In the genomic region with DNA sequence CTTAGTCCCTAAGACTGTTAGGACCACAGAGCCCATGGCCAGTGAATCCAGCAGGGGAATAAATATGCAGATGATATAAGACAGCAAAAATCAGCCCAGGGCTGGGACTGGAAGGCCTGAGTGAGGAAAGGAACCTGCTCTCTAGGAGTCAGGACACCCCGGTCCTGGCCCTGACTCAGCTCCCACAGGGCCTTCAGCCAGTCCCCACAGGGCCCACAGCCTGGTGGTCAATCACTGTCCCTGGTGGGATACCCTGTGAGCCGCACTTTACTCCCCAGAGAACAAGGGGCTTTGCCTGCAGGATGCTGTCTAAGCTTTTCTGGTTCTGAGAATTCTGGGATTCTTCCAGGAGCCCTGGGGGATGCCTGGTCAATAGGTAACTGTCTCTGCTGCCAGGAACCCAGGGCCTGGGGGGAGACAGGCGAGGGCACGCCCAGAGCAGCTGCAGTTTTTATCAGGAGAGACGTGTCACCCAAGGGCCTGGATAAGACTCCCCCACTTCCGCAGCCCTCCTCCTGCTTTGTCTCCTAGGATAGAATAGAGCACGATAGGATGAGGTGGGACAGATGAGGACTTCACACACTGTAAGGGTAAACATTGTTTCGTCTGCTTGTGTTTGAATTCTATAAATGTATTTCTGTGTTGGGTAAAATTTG, we compare ENCODE assay signal across 28 cellular contexts. TPM values are rescaled to one million over a fixed set of nuclear protein-coding genes. Genes with fewer than 3 reads are reported as not detected.
A peak's percentile ranks its signal among the peaks of the same experiment; 100 is the strongest.
DNase-seq lines count a peak whose midpoint lies in the region; ATAC-seq and TF ChIP-seq lines count a peak whose summit lies in the region.
"Had no signal": no experiment of that assay in that cellular context is flagged by ENCODE, and none has a peak within 500 bp of the region (broad histone marks: within the 10 kb centered on the region; RNA-seq: fewer than 3 reads in every experiment).

No MANE protein-coding gene starts in this region.

- H3K36me3 ChIP-seq in BE2C = no peaks in the 10 kb centered on the region
- H3K36me3 ChIP-seq in endodermal cell (ENCODE audit: control insufficient read depth, insufficient read depth, low read length) = no peaks in the 10 kb centered on the region
- H3K36me3 ChIP-seq: stomach, tibial artery had no signal

- H3K9ac ChIP-seq in endodermal cell (ENCODE audit: extremely low read depth, low read length, poor library complexity, severe bottlenecking) = no peak overlapping the region

- H3K4me1 ChIP-seq in BE2C (peaks cover 7% of the 10 kb centered on the region), endodermal cell (ENCODE audit: control insufficient read depth, insufficient read depth, low read length) (peaks cover 9% of the 10 kb centered on the region)
- H3K4me1 ChIP-seq: tibial artery had no signal

- H3K4me1 Mint-ChIP-seq in endodermal cell = peaks cover 15% of the 10 kb centered on the region
- H3K4me1 Mint-ChIP-seq in stimulated activated naive CD8-positive, alpha-beta T cell treated with anti-CD3 and anti-CD28 coated beads, Interleukin-15, amount 100 ng/mL, for 72 hours = peaks cover 8% of the 10 kb centered on the region
- H3K4me1 Mint-ChIP-seq: activated naive CD4-positive, alpha-beta T cell treated with anti-CD3 and anti-CD28 coated beads, Interleukin-2, amount 50 U/mL, for 24 hours had no signal

- H3K4me3 ChIP-seq in BE2C (ENCODE audit: low read depth, low read length) = no peak overlapping the region
- H3K4me3 ChIP-seq in endodermal cell (ENCODE audit: low read length) = no peak overlapping the region
- H3K4me3 ChIP-seq: skin epidermis, stomach, tibial artery had no signal

- no peak overlapping the region for H3K27ac ChIP-seq in endodermal cell (ENCODE audit: low read depth, low read length)
- H3K27ac ChIP-seq: stomach, tibial artery had no signal

- no peak for ATAC-seq in stimulated activated naive CD8-positive, alpha-beta T cell treated with anti-CD3 and anti-CD28 coated beads, Interleukin-15, amount 100 ng/mL, for 72 hours
- ATAC-seq: activated CD4-positive, CD25-positive, alpha-beta regulatory T cell treated with anti-CD3 and anti-CD28 coated beads, Interleukin-2, amount 50 U/mL, for 24 hours; naive thymus-derived CD8-positive, alpha-beta T cell; PC-3 had no signal

- H3K9me3 ChIP-seq in BE2C (no peaks in the 10 kb centered on the region), endodermal cell (ENCODE audit: control insufficient read depth, low read length) (no peaks in the 10 kb centered on the region)
- H3K9me3 ChIP-seq: stomach, tibial artery had no signal

- no peak overlapping the region for H3K4me3 Mint-ChIP-seq in endodermal cell
- H3K4me3 Mint-ChIP-seq in stimulated activated naive CD8-positive, alpha-beta T cell treated with anti-CD3 and anti-CD28 coated beads, Interleukin-15, amount 100 ng/mL, for 72 hours = no peak overlapping the region
- H3K4me3 Mint-ChIP-seq: activated CD4-positive, alpha-beta memory T cell treated with anti-CD3 and anti-CD28 coated beads for 36 hours; activated naive CD4-positive, alpha-beta T cell treated with anti-CD3 and anti-CD28 coated beads, Interleukin-2, amount 50 U/mL, for 24 hours; H9; naive thymus-derived CD8-positive, alpha-beta T cell had no signal

- DNase-seq in BE2C (peak; percentile 72), NCI-H1105 treated with DMSO at 0.1 percent for 48 hours (lab: John Stamatoyannopoulos, UW) (peak; percentile 90), NCI-H2171 treated with DMSO at 0.1 percent for 48 hours (lab: John Stamatoyannopoulos, UW) (peak; percentile 93), endodermal cell (peak; percentile 43), nucleus accumbens (lab: John Stamatoyannopoulos, UW) (no peak), HK-2 (ENCODE audit: unreplicated experiment) (no peak)
- DNase-seq in stimulated activated naive CD8-positive, alpha-beta T cell treated with anti-CD3 and anti-CD28 coated beads, Interleukin-15, amount 100 ng/mL, for 72 hours = no peak
- DNase-seq: activated CD4-positive, alpha-beta memory T cell treated with anti-CD3 and anti-CD28 coated beads for 36 hours; amygdala; DND-41; effector CD4-positive, alpha-beta T cell; glutamatergic neuron; kidney; naive thymus-derived CD8-positive, alpha-beta T cell; NCI-H187 treated with DMSO at 0.1 percent for 48 hours; NCI-H510A; NK-92 treated with Interleukin-12 subunit alpha and Interleukin-12 subunit beta, amount 100 ng/mL, for 24 hours; PC-3; SHP77; stimulated activated CD8-positive, alpha-beta memory T cell treated with anti-CD3 and anti-CD28 coated beads, Interleukin-4, amount 100 ng/mL, for 48 hours; SW 1271; tibial artery had no signal

- peak overlapping the region; percentile 52 for H3K27ac Mint-ChIP-seq in endodermal cell
- H3K27ac Mint-ChIP-seq in stimulated activated naive CD8-positive, alpha-beta T cell treated with anti-CD3 and anti-CD28 coated beads, Interleukin-15, amount 100 ng/mL, for 72 hours = no peak overlapping the region
- H3K27ac Mint-ChIP-seq: activated CD4-positive, alpha-beta memory T cell treated with anti-CD3 and anti-CD28 coated beads for 36 hours; activated naive CD4-positive, alpha-beta T cell treated with anti-CD3 and anti-CD28 coated beads, Interleukin-2, amount 50 U/mL, for 24 hours; activated T-helper 2 cell treated with anti-CD3 and anti-CD28 coated beads, Interferon-gamma antibody, Interleukin-2, Interleukin-4, amounts not matched to agents 10 μg/mL and 5 μg/mL and 100 μg/mL, durations not matched to agents 14 hours and 24 hours and 36 hours; H9; naive thymus-derived CD8-positive, alpha-beta T cell had no signal

- H3K27me3 Mint-ChIP-seq in endodermal cell (ENCODE audit: insufficient read depth) = no peaks in the 10 kb centered on the region
- H3K27me3 Mint-ChIP-seq in stimulated activated naive CD8-positive, alpha-beta T cell treated with anti-CD3 and anti-CD28 coated beads, Interleukin-15, amount 100 ng/mL, for 72 hours = peaks cover 8% of the 10 kb centered on the region
- H3K27me3 Mint-ChIP-seq: activated CD4-positive, alpha-beta memory T cell treated with anti-CD3 and anti-CD28 coated beads for 36 hours; activated naive CD4-positive, alpha-beta T cell treated with anti-CD3 and anti-CD28 coated beads, Interleukin-2, amount 50 U/mL, for 24 hours had no signal

- H3K27me3 ChIP-seq in BE2C (no peaks in the 10 kb centered on the region), endodermal cell (ENCODE audit: control insufficient read depth, insufficient read depth, low read length, poor library complexity, severe bottlenecking) (no peaks in the 10 kb centered on the region)

- no peaks in the 10 kb centered on the region for H3K36me3 Mint-ChIP-seq in endodermal cell (ENCODE audit: low read depth)
- H3K36me3 Mint-ChIP-seq: activated CD4-positive, alpha-beta memory T cell treated with anti-CD3 and anti-CD28 coated beads for 36 hours; activated naive CD4-positive, alpha-beta T cell treated with anti-CD3 and anti-CD28 coated beads, Interleukin-2, amount 50 U/mL, for 24 hours; naive thymus-derived CD8-positive, alpha-beta T cell had no signal

- WGBS in endodermal cell (ENCODE audit: insufficient coverage in 1 of 2, insufficient read length in 1 of 2), 2 experiments = 71 to 79% methylated on average over 4 to 8 of the region's 8 CpGs

- H3K9me3 Mint-ChIP-seq in endodermal cell = no peaks in the 10 kb centered on the region
- H3K9me3 Mint-ChIP-seq in stimulated activated naive CD8-positive, alpha-beta T cell treated with anti-CD3 and anti-CD28 coated beads, Interleukin-15, amount 100 ng/mL, for 72 hours = no peaks in the 10 kb centered on the region
- H3K9me3 Mint-ChIP-seq: activated CD4-positive, alpha-beta memory T cell treated with anti-CD3 and anti-CD28 coated beads for 36 hours; activated naive CD4-positive, alpha-beta T cell treated with anti-CD3 and anti-CD28 coated beads, Interleukin-2, amount 50 U/mL, for 24 hours; activated T-helper 2 cell treated with anti-CD3 and anti-CD28 coated beads, Interferon-gamma antibody, Interleukin-2, Interleukin-4, amounts not matched to agents 10 μg/mL and 5 μg/mL and 100 μg/mL, durations not matched to agents 14 hours and 24 hours and 36 hours; H9; naive thymus-derived CD8-positive, alpha-beta T cell had no signal

- TF ChIP-seq CTCF in BE2C (IDR thresholded peaks at IDR 0.05; ENCODE audit: low read depth, low read length) (no peak), endodermal cell (conservative IDR thresholded peaks at IDR 0.05) (no peak)

RNA-seq across cellular contexts. Expression of a gene that starts 49.5 kb away (rescaled TPM):
- 4.8 TPM for polyA plus RNA-seq in BE2C (2012; ENCODE audit: insufficient read depth, insufficient read length, low read depth)
- 10 to 100 TPM; 72.6 to 86.5 TPM for total RNA-seq in endodermal cell
- polyA plus RNA-seq in endodermal cell (2013, experiment 1 of 2) = 21.3 TPM
- polyA plus RNA-seq in endodermal cell (2013, experiment 2 of 2) = 22.1 TPM

Comparison
In these comparisons a context has a peak if more than half of its experiments do, and no peak if none do; other contexts are left out.
1. DNase-seq: peak in BE2C (single experiment), NCI-H1105 treated with DMSO at 0.1 percent for 48 hours (single experiment), NCI-H2171 treated with DMSO at 0.1 percent for 48 hours (single experiment) and endodermal cell (single experiment); none in nucleus accumbens (0 of 56), stimulated activated naive CD8-positive, alpha-beta T cell treated with anti-CD3 and anti-CD28 coated beads, Interleukin-15, amount 100 ng/mL, for 72 hours (0 of 2) and HK-2 (single experiment).